2 cellular contexts compared by ENCODE assay signal in genomic region chr5:72477644-72478043, GRCh38.
TF ChIP-seq lines count a peak whose summit lies in the region.

No MANE protein-coding gene starts in this region.

TF ChIP-seq in HepG2, 621 proteins besides CTCF, POLR2A, EP300 and RAD21:
- TF ChIP-seq HHEX (CRISPR knock-in tag; IDR thresholded peaks at IDR 0.05) (no peak), ZNF12 (CRISPR knock-in tag; IDR thresholded peaks at IDR 0.05) (no peak), ZBTB40 (IDR thresholded peaks at IDR 0.05) (no peak), ZBTB40 (CRISPR knock-in tag; IDR thresholded peaks at IDR 0.05) (peak; percentile 34; the same call in 1 of the 2 replicates)
TF ChIP-seq in HepG2: peak in this region for 1.

TF ChIP-seq in K562, 482 proteins besides CTCF, POLR2A, EP300 and RAD21:
- TF ChIP-seq ZBTB40 (IDR thresholded peaks at IDR 0.05) (peak; percentile 95), ZBTB40 (CRISPR knock-in tag; IDR thresholded peaks at IDR 0.05) (peak; percentile 73), BACH1 (tag; IDR thresholded peaks at IDR 0.05) (no peak), ETV1 (tag; conservative IDR thresholded peaks at IDR 0.05; ENCODE audit: low read depth) (0 out of 2 replicates have a peak, but pooled peaks have one; percentile 20), ZNF384 (IDR thresholded peaks at IDR 0.05; ENCODE audit: low read depth, low read length) (peak; percentile 93)
